In genomic region chr16:52293209-52293608, GRCh38 we compare ENCODE assay signal across 23 cellular contexts.
DNase-seq lines count a peak whose midpoint lies in the region; ATAC-seq and TF ChIP-seq lines count a peak whose summit lies in the region.
"Had no signal": no experiment of that assay in that cellular context is flagged by ENCODE, and none has a peak within 500 bp of the region (broad histone marks: within the 10 kb centered on the region; RNA-seq: fewer than 3 reads in every experiment).

No MANE protein-coding gene starts in this region.

- no peak overlapping the region for H3K4me3 Mint-ChIP-seq in progenitor cell of endocrine pancreas (ENCODE audit: low read depth)
- H3K4me3 Mint-ChIP-seq: B cell, T-helper 17 cell had no signal

- DNase-seq in DMS53 (lab: John Stamatoyannopoulos, UW) (peak; percentile 73), LNCaP clone FGC (ENCODE audit: low read depth) (peak; percentile 39), mucosa of gallbladder (ENCODE audit: low spot score) (peak; percentile 25), activated gamma-delta T cell (lab: John Stamatoyannopoulos, UW) (no peak), caudate nucleus (lab: John Stamatoyannopoulos, UW) (no peak), progenitor cell of endocrine pancreas (ENCODE audit: low spot score, unreplicated experiment) (no peak), upper lobe of right lung (no peak)
- DNase-seq: DMS153, KBM-7, NCI-H1048, NCI-H1694, NCI-H2029 treated with DMSO at 0.1 percent for 48 hours, NCI-H345, NCI-H524 treated with DMSO at 0.1 percent for 48 hours, NCI-H774, PC-9, SJCRH30, T-helper 17 cell had no signal

- H3K27me3 ChIP-seq in upper lobe of right lung, result no peaks in the 10 kb centered on the region
- H3K27me3 ChIP-seq: SJCRH30 had no signal

- H3K27ac ChIP-seq in VCaP (peak overlapping the region; percentile 64), caudate nucleus (ENCODE audit: low read depth, low read length) (no peak overlapping the region), upper lobe of right lung (no peak overlapping the region)
- H3K27ac ChIP-seq: PC-9, SJCRH30 had no signal

- ATAC-seq in upper lobe of right lung, result no peak
- ATAC-seq: HCT116, Right ventricle myocardium inferior, SK-N-SH treated with all-trans-retinoic acid at 6 μM for 48 hours, T-helper 17 cell had no signal

- H3K4me1 Mint-ChIP-seq in progenitor cell of endocrine pancreas (ENCODE audit: low read depth), result peaks cover 17% of the 10 kb centered on the region
- H3K4me1 Mint-ChIP-seq: B cell, T-helper 17 cell had no signal

- H3K4me3 ChIP-seq in LNCaP clone FGC (ENCODE audit: low read depth, low read length), result no peak overlapping the region
- no peak overlapping the region for H3K4me3 ChIP-seq in upper lobe of right lung
- H3K4me3 ChIP-seq: PC-9, SJCRH30 had no signal

- H3K36me3 Mint-ChIP-seq in progenitor cell of endocrine pancreas (ENCODE audit: insufficient read depth), result no peaks in the 10 kb centered on the region

- H3K27ac Mint-ChIP-seq in progenitor cell of endocrine pancreas, result no peak overlapping the region
- H3K27ac Mint-ChIP-seq: B cell, T-helper 17 cell had no signal

- no peaks in the 10 kb centered on the region for H3K36me3 ChIP-seq in upper lobe of right lung
- H3K36me3 ChIP-seq: SJCRH30 had no signal

- TF ChIP-seq CTCF in LNCaP clone FGC (IDR thresholded peaks at IDR 0.05; ENCODE audit: control insufficient read depth, extremely low read depth, insufficient read depth) (no peak), VCaP (conservative IDR thresholded peaks at IDR 0.05) (no peak), progenitor cell of endocrine pancreas (IDR thresholded peaks at IDR 0.05; ENCODE audit: unreplicated experiment) (no peak), upper lobe of right lung (IDR thresholded peaks at IDR 0.05) (no peak)

- intact Hi-C loops in upper lobe of right lung (cut with DNase I), result no loop called here

- no peaks in the 10 kb centered on the region for H3K4me1 ChIP-seq in upper lobe of right lung
- H3K4me1 ChIP-seq: SJCRH30 had no signal

- H3K27me3 Mint-ChIP-seq in progenitor cell of endocrine pancreas, result no peaks in the 10 kb centered on the region
- H3K27me3 Mint-ChIP-seq: B cell, T-helper 17 cell had no signal

- H3K9me3 Mint-ChIP-seq in progenitor cell of endocrine pancreas (ENCODE audit: low read depth), result no peaks in the 10 kb centered on the region

- H3K9me3 ChIP-seq in upper lobe of right lung, result no peaks in the 10 kb centered on the region
- H3K9me3 ChIP-seq: SJCRH30 had no signal

Comparison
In these comparisons a context has a peak if more than half of its experiments do, and no peak if none do; other contexts are left out.
1. DNase-seq: peak in DMS53 (single experiment), LNCaP clone FGC (single experiment) and mucosa of gallbladder (single experiment); none in activated gamma-delta T cell (single experiment), caudate nucleus (0 of 61), progenitor cell of endocrine pancreas (single experiment) and upper lobe of right lung (single experiment).